In genomic region chr17:9810100-9810949, GRCh38 we compare ENCODE assay signal across 19 cellular contexts. TPM values are rescaled to one million over a fixed set of nuclear protein-coding genes. Genes with fewer than 3 reads are reported as not detected.
A peak's percentile ranks its signal among the peaks of the same experiment; 100 is the strongest.
DNase-seq lines count a peak whose midpoint lies in the region; ATAC-seq and TF ChIP-seq lines count a peak whose summit lies in the region.
"Had no signal": no experiment of that assay in that cellular context is flagged by ENCODE, and none has a peak within 500 bp of the region (broad histone marks: within the 10 kb centered on the region; RNA-seq: fewer than 3 reads in every experiment).

No MANE protein-coding gene starts in this region.

- H3K9me3 Mint-ChIP-seq in CD8-positive, alpha-beta T cell, result peaks cover 2% of the 10 kb centered on the region

- H3K4me1 ChIP-seq in heart left ventricle (peaks cover 0 to 24% (median 0%) of the 10 kb centered on the region in 12 donors), right cardiac atrium (ENCODE audit: control insufficient read depth, insufficient read depth, low read length) (peaks cover 5% of the 10 kb centered on the region), hepatocyte (ENCODE audit: insufficient read depth) (no peaks in the 10 kb centered on the region)
- H3K4me1 ChIP-seq in CD8-positive, alpha-beta T cell (ENCODE audit: insufficient read depth, low read length), result no peaks in the 10 kb centered on the region
- H3K4me1 ChIP-seq: A549, BE2C, HAP-1 had no signal

- H4K20me1 ChIP-seq in hepatocyte (ENCODE audit: insufficient read depth, poor library complexity, severe bottlenecking), result no peaks in the 10 kb centered on the region

- H3K4me3 Mint-ChIP-seq in CD8-positive, alpha-beta T cell, result no peak overlapping the region
- H3K4me3 Mint-ChIP-seq: CD4-positive, alpha-beta memory T cell had no signal

- H3K36me3 Mint-ChIP-seq in CD8-positive, alpha-beta T cell, result no peaks in the 10 kb centered on the region
- H3K36me3 Mint-ChIP-seq: CD4-positive, alpha-beta memory T cell had no signal

- no peak overlapping the region for H2AFZ ChIP-seq in hepatocyte

- intact Hi-C loops in heart left ventricle (cut with DNase I) (no loop called here), right cardiac atrium (cut with DNase I) (no loop called here)
- intact Hi-C loops in CD8-positive, alpha-beta T cell (cut with DNase I, micrococcal nuclease), result no loop called here

- H3K79me2 ChIP-seq in hepatocyte, result no peaks in the 10 kb centered on the region

- H3K27ac ChIP-seq in heart left ventricle (peak overlapping the region in 1 of 12 donors; percentile 1), right cardiac atrium (ENCODE audit: low read length) (peak overlapping the region; percentile 91), hepatocyte (no peak overlapping the region)
- H3K27ac ChIP-seq in CD8-positive, alpha-beta T cell (ENCODE audit: low read depth, low read length), result no peak overlapping the region
- H3K27ac ChIP-seq: C4-2B had no signal

- ATAC-seq in heart left ventricle, result peak; percentile 14 to 54 (median 39)
- ATAC-seq in right cardiac atrium, result peak; percentile 73 to 75
- ATAC-seq in CD8-positive, alpha-beta T cell, result no peak
- ATAC-seq in HG02588 (IDR thresholded peaks at IDR 0.05; ENCODE audit: unreplicated experiment), result no peak
- ATAC-seq: HepG2 had no signal

- H3K36me3 ChIP-seq in heart left ventricle (no peaks in the 10 kb centered on the region), hepatocyte (replicated peaks; ENCODE audit: insufficient read depth, low read depth) (no peaks in the 10 kb centered on the region)
- H3K36me3 ChIP-seq in CD8-positive, alpha-beta T cell (ENCODE audit: insufficient read depth, low read length), result no peaks in the 10 kb centered on the region
- H3K36me3 ChIP-seq: BE2C, HAP-1 had no signal

- H3K27me3 ChIP-seq in heart left ventricle, result peaks cover 0 to 21% (median 0%) of the 10 kb centered on the region in 9 donors
- H3K27me3 ChIP-seq in right cardiac atrium (ENCODE audit: control insufficient read depth, insufficient read depth), result no peaks in the 10 kb centered on the region
- H3K27me3 ChIP-seq in CD8-positive, alpha-beta T cell (ENCODE audit: insufficient read depth, low read length), result no peaks in the 10 kb centered on the region
- no peaks in the 10 kb centered on the region for H3K27me3 ChIP-seq in hepatocyte
- H3K27me3 ChIP-seq: BE2C had no signal

- H3K4me3 ChIP-seq in heart left ventricle (no peak overlapping the region), right cardiac atrium (ENCODE audit: low read length) (no peak overlapping the region), hepatocyte (no peak overlapping the region)
- no peak overlapping the region for H3K4me3 ChIP-seq in CD8-positive, alpha-beta T cell (ENCODE audit: low read depth, low read length)
- H3K4me3 ChIP-seq: A549, HAP-1 had no signal

- no peak overlapping the region for H3K27ac Mint-ChIP-seq in CD8-positive, alpha-beta T cell
- H3K27ac Mint-ChIP-seq: CD4-positive, alpha-beta memory T cell had no signal

- peaks cover 0 to 4% (median 0%) of the 10 kb centered on the region in 12 donors for H3K9me3 ChIP-seq in heart left ventricle
- no peaks in the 10 kb centered on the region for H3K9me3 ChIP-seq in right cardiac atrium (ENCODE audit: control insufficient read depth, low read length)
- no peaks in the 10 kb centered on the region for H3K9me3 ChIP-seq in CD8-positive, alpha-beta T cell (ENCODE audit: low read length)
- no peaks in the 10 kb centered on the region for H3K9me3 ChIP-seq in hepatocyte (ENCODE audit: low read depth)
- H3K9me3 ChIP-seq: A549, BE2C, HAP-1 had no signal

- POLR2A ChIA-PET in CD8-positive, alpha-beta T cell (lab: Charles Lee), result no interaction called here

- H3K27me3 Mint-ChIP-seq in CD8-positive, alpha-beta T cell (ENCODE audit: low read depth), result peaks cover 17% of the 10 kb centered on the region

- CTCF ChIA-PET in CD8-positive, alpha-beta T cell (lab: Charles Lee), result no interaction called here

- DNase-seq in NCI-H226 (peak; percentile 77), amniotic epithelial cell (ENCODE audit: low read depth) (peak; percentile 18), heart left ventricle (no peak), right cardiac atrium (peak in 1 of 3 donors; percentile 19), hepatocyte (ENCODE audit: low spot score) (no peak)
- no peak for DNase-seq in CD8-positive, alpha-beta T cell
- DNase-seq: BE2C; CD4-positive, alpha-beta memory T cell; COR-L47; DMS153; DMS79 treated with DMSO at 0.1 percent for 48 hours; EL had no signal

- H3K4me2 ChIP-seq in hepatocyte, result no peak overlapping the region
- H3K4me2 ChIP-seq: A549 had no signal

- H3K4me1 Mint-ChIP-seq in CD8-positive, alpha-beta T cell (ENCODE audit: low read depth), result no peaks in the 10 kb centered on the region
- H3K4me1 Mint-ChIP-seq: CD4-positive, alpha-beta memory T cell had no signal

- TF ChIP-seq CTCF in heart left ventricle (IDR thresholded peaks at IDR 0.05) (no peak), hepatocyte (IDR thresholded peaks at IDR 0.05; ENCODE audit: poor library complexity) (no peak)
- TF ChIP-seq CTCF in CD8-positive, alpha-beta T cell (IDR thresholded peaks at IDR 0.05), result no peak

- TF ChIP-seq POLR2A in heart left ventricle (IDR thresholded peaks at IDR 0.05), result no peak

- no peaks in the 10 kb centered on the region for H3K9me2 ChIP-seq in hepatocyte (replicated peaks; ENCODE audit: insufficient read depth)

- 50 to 56% (median 53%) methylated on average over 4 of the region's 4 CpGs for WGBS in heart left ventricle, 4 donors
- WGBS in right cardiac atrium, result 53% methylated on average over 4 of the region's 4 CpGs
- 65% methylated on average over 4 of the region's 4 CpGs for WGBS in hepatocyte (ENCODE audit: low lambda C conversion rate, missing lambda C conversion rate)

RNA-seq across cellular contexts. Expression of gene GSG1L2, which starts 11.6 kb away (rescaled TPM):
- total RNA-seq in heart left ventricle, result not detected
- not detected for polyA plus RNA-seq in heart left ventricle
- total RNA-seq in right cardiac atrium, result not detected
- polyA plus RNA-seq in right cardiac atrium, result not detected
- not detected for total RNA-seq in CD8-positive, alpha-beta T cell
- not detected in 2 replicates for total RNA-seq in hepatocyte
- not detected in 2 replicates for polyA plus RNA-seq in hepatocyte
- total RNA-seq: CD4-positive, alpha-beta memory T cell; H1; HepG2 had no signal
- polyA plus RNA-seq: A549; AG04450; CD4-positive, alpha-beta memory T cell; H1; HepG2 had no signal

RNA-seq across cellular contexts. Expression of gene GLP2R, which starts 15.4 kb away (rescaled TPM):
- total RNA-seq in heart left ventricle (under 1 TPM in 6 of 9 donors, not detected in 3; 0.05 to 0.91 (median 0.15) TPM), right cardiac atrium (1 to 10 TPM in 1 of 4 donors, under 1 TPM in 3; 0.56 to 4.3 (median 0.79) TPM), hepatocyte (2.1 and 3.3 TPM in 2 replicates)
- polyA plus RNA-seq in heart left ventricle (under 1 TPM; 0.07 to 0.19 TPM), right cardiac atrium (0.77 TPM), hepatocyte (1.5 and 2.3 TPM in 2 replicates)
- not detected for total RNA-seq in CD8-positive, alpha-beta T cell
- total RNA-seq: CD4-positive, alpha-beta memory T cell; H1 had no signal
- polyA plus RNA-seq: CD4-positive, alpha-beta memory T cell; H1 had no signal

RNA-seq across cellular contexts. Expression of gene DHRS7C, which starts 18.9 kb away (rescaled TPM):
- total RNA-seq in heart left ventricle, result 10 to 100 TPM in 8 of 9 donors, 1 to 10 TPM in 1; 1.8 to 71.2 (median 23.4) TPM
- 10 to 100 TPM; 11.3 to 38.6 TPM for polyA plus RNA-seq in heart left ventricle
- 100 to 1,000 TPM; 100 to 317 (median 205) TPM for total RNA-seq in right cardiac atrium
- 177 TPM for polyA plus RNA-seq in right cardiac atrium
- total RNA-seq in CD8-positive, alpha-beta T cell, result not detected
- 1.2 TPM in 1 of 2 replicates, not detected in the other for total RNA-seq in hepatocyte
- polyA plus RNA-seq in hepatocyte, result 0.19 TPM in 1 of 2 replicates, not detected in the other
- total RNA-seq: CD4-positive, alpha-beta memory T cell; H1; HepG2 had no signal
- polyA plus RNA-seq: A549; AG04450; CD4-positive, alpha-beta memory T cell; H1; HepG2 had no signal

Comparison
In these comparisons a context has a peak if more than half of its experiments do, and no peak if none do; other contexts are left out.
1. DNase-seq: peak in NCI-H226 (single experiment) and amniotic epithelial cell (single experiment); none in heart left ventricle (0 of 5), CD8-positive, alpha-beta T cell (0 of 7) and hepatocyte (single experiment).
2. ATAC-seq: peak in heart left ventricle (4 of 4) and right cardiac atrium (2 of 2); none in CD8-positive, alpha-beta T cell (single experiment) and HG02588 (single experiment).